Comparison of ENCODE assay signal across 8 cellular contexts in genomic region chr15:85618956-85619491, GRCh38.
DNase-seq lines count a peak whose midpoint lies in the region; ATAC-seq and FAIRE-seq lines count a peak whose summit lies in the region.

No MANE protein-coding gene starts in this region.

- DNase-seq in activated CD4-positive, alpha-beta memory T cell treated with anti-CD3 and anti-CD28 coated beads for 36 hours = peak; percentile 81
- DNase-seq in stimulated activated CD8-positive, alpha-beta memory T cell treated with anti-CD3 and anti-CD28 coated beads, Interleukin-4, amount 100 ng/mL, for 24 hours (ENCODE audit: low read depth) = peak; percentile 43

- no peaks in the 10 kb centered on the region for H3K27me3 Mint-ChIP-seq in activated CD4-positive, alpha-beta memory T cell treated with anti-CD3 and anti-CD28 coated beads for 36 hours

- peaks cover 38% of the 10 kb centered on the region for H3K4me1 ChIP-seq in mucosa of stomach (ENCODE audit: control insufficient read depth, insufficient read depth, low read length)

- no peaks in the 10 kb centered on the region for H3K27me3 ChIP-seq in mucosa of stomach (ENCODE audit: control insufficient read depth, insufficient read depth, low read length)

- H3K4me3 Mint-ChIP-seq in activated CD4-positive, alpha-beta memory T cell treated with anti-CD3 and anti-CD28 coated beads for 36 hours = no peak overlapping the region

- no peaks in the 10 kb centered on the region for H3K9me3 ChIP-seq in mucosa of stomach (ENCODE audit: control insufficient read depth, low read length)

- H3K27ac Mint-ChIP-seq in activated CD4-positive, alpha-beta memory T cell treated with anti-CD3 and anti-CD28 coated beads for 36 hours = no peak overlapping the region

- H3K36me3 Mint-ChIP-seq in activated CD4-positive, alpha-beta memory T cell treated with anti-CD3 and anti-CD28 coated beads for 36 hours = peaks cover 4% of the 10 kb centered on the region

- CTCF ChIA-PET in activated CD4-positive, alpha-beta memory T cell treated with anti-CD3 and anti-CD28 coated beads for 36 hours (lab: Charles Lee) = interaction anchor here (0.6 to 2.4 kb wide), 9 partner anchors 9 to 322 kb away, joined by 3 to 8 read pairs (median 4); no protein-coding TSS in a partner anchor

- no peaks in the 10 kb centered on the region for H3K36me3 ChIP-seq in mucosa of stomach (ENCODE audit: control insufficient read depth, insufficient read depth, low read length)

- ATAC-seq in GM18511 (IDR thresholded peaks at IDR 0.05; ENCODE audit: unreplicated experiment) = peak; percentile 74
- peak; percentile 39 for ATAC-seq in HG03558 (IDR thresholded peaks at IDR 0.05; ENCODE audit: extremely low read depth, unreplicated experiment)
- no peak for ATAC-seq in HG02970 (IDR thresholded peaks at IDR 0.05; ENCODE audit: low FRiP score, unreplicated experiment)
- no peak for ATAC-seq in GM19324 (IDR thresholded peaks at IDR 0.05; ENCODE audit: low FRiP score, unreplicated experiment)

- POLR2A ChIA-PET in activated CD4-positive, alpha-beta memory T cell treated with anti-CD3 and anti-CD28 coated beads for 36 hours (lab: Charles Lee) = interaction anchor here (0.6 to 2.0 kb wide), 9 partner anchors 15 to 85 kb away, joined by 3 to 9 read pairs (median 4); no protein-coding TSS in a partner anchor

- peaks cover 25% of the 10 kb centered on the region for H3K4me1 Mint-ChIP-seq in activated CD4-positive, alpha-beta memory T cell treated with anti-CD3 and anti-CD28 coated beads for 36 hours (ENCODE audit: low read depth)

- no peaks in the 10 kb centered on the region for H3K9me3 Mint-ChIP-seq in activated CD4-positive, alpha-beta memory T cell treated with anti-CD3 and anti-CD28 coated beads for 36 hours

- intact Hi-C loops in activated CD4-positive, alpha-beta memory T cell treated with anti-CD3 and anti-CD28 coated beads for 36 hours (cut with micrococcal nuclease) = loop anchor here (1.0 to 5.0 kb wide), 9 partner anchors 27 to 223 kb away; no protein-coding TSS in a partner anchor

- peak; percentile 70 for FAIRE-seq in endometrium (lab: Jason Lieb, UNC)

- peak overlapping the region; percentile 19 for H3K9ac ChIP-seq in mucosa of stomach (ENCODE audit: low read length)

- no peak overlapping the region for H3K4me3 ChIP-seq in mucosa of stomach (ENCODE audit: low read length)

Comparison
In these comparisons a context has a peak if more than half of its experiments do, and no peak if none do; other contexts are left out.
1. ATAC-seq: peak in GM18511 (single experiment) and HG03558 (single experiment); none in HG02970 (single experiment) and GM19324 (single experiment).